Comparison of ENCODE assay signal across 8 cellular contexts in the genomic region with DNA sequence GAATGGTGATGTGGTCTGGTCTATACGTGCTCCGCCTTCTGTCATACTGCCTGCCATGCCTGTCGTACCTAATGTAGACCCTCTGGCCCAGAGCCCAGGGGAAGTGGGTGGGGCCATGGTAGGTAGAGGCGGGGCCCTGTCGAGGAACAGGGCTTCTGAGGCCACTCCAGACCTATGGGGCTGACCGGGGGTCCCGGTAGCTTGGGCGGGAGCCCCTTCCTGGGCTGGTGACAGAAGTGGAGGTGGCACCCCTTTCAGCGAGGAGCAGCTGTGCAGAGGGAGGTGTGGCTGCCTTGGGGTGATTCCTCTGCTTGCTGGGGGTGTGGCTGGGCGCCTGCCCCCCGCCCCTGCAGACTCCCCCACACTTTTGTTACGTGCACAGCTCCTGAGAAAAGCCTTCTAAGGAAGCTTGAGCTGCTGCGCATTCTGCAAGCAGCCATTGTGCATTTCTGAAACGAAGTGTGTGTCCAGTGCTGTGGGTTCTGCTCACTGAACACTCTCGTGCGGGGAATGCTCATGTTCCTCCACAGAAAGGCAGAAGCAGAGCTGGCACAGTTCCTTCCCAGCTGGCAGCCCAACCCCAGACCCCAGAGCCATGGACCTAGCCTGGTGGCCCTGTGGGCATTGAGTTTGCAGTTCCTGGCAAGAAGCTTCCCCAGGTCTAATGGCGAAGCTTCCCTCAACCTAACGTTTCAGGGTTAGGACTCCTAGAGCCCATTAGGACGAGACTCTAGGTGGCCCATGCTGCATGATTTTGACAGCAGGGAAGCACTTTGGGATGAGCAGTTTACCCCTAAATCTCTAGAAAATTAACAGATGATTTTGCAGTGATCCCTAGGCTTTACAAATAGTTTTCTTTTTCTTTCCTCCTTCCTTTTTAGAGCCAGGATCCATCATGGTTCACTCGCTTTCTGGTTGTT.
A peak's percentile ranks its signal among the peaks of the same experiment; 100 is the strongest.
DNase-seq lines count a peak whose midpoint lies in the region; ATAC-seq and FAIRE-seq lines count a peak whose summit lies in the region.

No MANE protein-coding gene starts in this region.

- no peak for FAIRE-seq in urothelium cell line (lab: Jason Lieb, UNC)

- H3K36me3 ChIP-seq in CD8-positive, alpha-beta memory T cell (ENCODE audit: insufficient read depth, low read length): no peaks in the 10 kb centered on the region
- H3K36me3 ChIP-seq in neuron (ENCODE audit: insufficient read depth, low read length): no peaks in the 10 kb centered on the region

- H3K9me3 ChIP-seq in CD8-positive, alpha-beta memory T cell (ENCODE audit: low read length): no peaks in the 10 kb centered on the region
- peaks cover 3% of the 10 kb centered on the region for H3K9me3 ChIP-seq in neuron (ENCODE audit: low read length)

- no peak overlapping the region for H3K27ac ChIP-seq in CD8-positive, alpha-beta memory T cell (ENCODE audit: low read depth, low read length)

- peak overlapping the region in 3 of 8 donors; percentile 0 to 52 (median 29) for H3K27ac Mint-ChIP-seq in CD8-positive, alpha-beta memory T cell

- H2AFZ ChIP-seq in neuron (ENCODE audit: low read depth, low read length): no peak overlapping the region

- peak in 1 of 5 donors; percentile 14 for DNase-seq in CD8-positive, alpha-beta memory T cell
- DNase-seq in NCI-H1092 treated with DMSO at 0.1 percent for 48 hours (lab: John Stamatoyannopoulos, UW) (peak; percentile 32), cerebellar cortex (ENCODE audit: low spot score) (peak; percentile 13), urothelium cell line (ENCODE audit: low spot score) (no peak)

- CTCF ChIA-PET in CD8-positive, alpha-beta memory T cell (lab: Charles Lee): interaction anchor here (0.9 kb wide), 1 partner anchor 23 kb away, joined by 3 read pairs; no protein-coding TSS in a partner anchor

- H3K27me3 ChIP-seq in CD8-positive, alpha-beta memory T cell (ENCODE audit: insufficient read depth, low read length, poor library complexity, severe bottlenecking): no peaks in the 10 kb centered on the region
- no peaks in the 10 kb centered on the region for H3K27me3 ChIP-seq in neuron (ENCODE audit: insufficient read depth, low read length)

- H3K4me3 ChIP-seq in CD8-positive, alpha-beta memory T cell (ENCODE audit: low read length): peak overlapping the region; percentile 29
- peak overlapping the region; percentile 42 for H3K4me3 ChIP-seq in neuron (ENCODE audit: low read length)

- H3K9me3 Mint-ChIP-seq in CD8-positive, alpha-beta memory T cell: no peaks in the 10 kb centered on the region

- H3K4me1 ChIP-seq in CD8-positive, alpha-beta memory T cell (ENCODE audit: insufficient read depth, low read length): peaks cover 33% of the 10 kb centered on the region
- peaks cover 55% of the 10 kb centered on the region for H3K4me1 ChIP-seq in neuron (ENCODE audit: insufficient read depth, low read length)

- H3K4me1 Mint-ChIP-seq in CD8-positive, alpha-beta memory T cell: peaks cover 27 to 49% (median 28%) of the 10 kb centered on the region in 3 donors

- POLR2A ChIA-PET in CD8-positive, alpha-beta memory T cell (lab: Charles Lee): no interaction called here

- no peaks in the 10 kb centered on the region for H3K36me3 Mint-ChIP-seq in CD8-positive, alpha-beta memory T cell

- H3K27me3 Mint-ChIP-seq in CD8-positive, alpha-beta memory T cell: peaks cover 15 to 29% of the 10 kb centered on the region in 2 donors

- ATAC-seq in HG03025 (IDR thresholded peaks at IDR 0.05; ENCODE audit: low FRiP score, unreplicated experiment) (no peak), HG02642 (IDR thresholded peaks at IDR 0.05; ENCODE audit: poor library complexity, unreplicated experiment) (no peak), HG02885 (IDR thresholded peaks at IDR 0.05; ENCODE audit: poor library complexity, unreplicated experiment) (no peak)

- H3K4me3 Mint-ChIP-seq in CD8-positive, alpha-beta memory T cell: peak overlapping the region; percentile 18 to 79 (median 74)
